12 cellular contexts compared by ENCODE assay signal in genomic region chr7:56098187-56099008, GRCh38. TPM values are rescaled to one million over a fixed set of nuclear protein-coding genes. Genes with fewer than 3 reads are reported as not detected.
DNase-seq lines count a peak whose midpoint lies in the region; ATAC-seq, FAIRE-seq and TF ChIP-seq lines count a peak whose summit lies in the region.
"Not testable (repeated sequence)": the region's sequence is repeated elsewhere in the genome, so short reads cannot be mapped to it uniquely, and the experiment has no call there.
"Had no signal": no experiment of that assay in that cellular context is flagged by ENCODE, and none has a peak within 500 bp of the region (broad histone marks: within the 10 kb centered on the region; RNA-seq: fewer than 3 reads in every experiment).

No MANE protein-coding gene starts in this region.

- not testable (repeated sequence) for BruUV-seq in GM12878 (replicated peaks; lab: Mats Ljungman, UMichigan)

- H3K36me3 Mint-ChIP-seq in activated T-cell treated with anti-CD3 and anti-CD28 coated beads, Interleukin-2, amount 50 U/mL, for 24 hours (ENCODE audit: low read depth) = peaks cover 62% of the 10 kb centered on the region
- H3K36me3 Mint-ChIP-seq in neural crest cell (ENCODE audit: low read depth) = not testable (repeated sequence)

- not testable (repeated sequence) for H3K4me1 Mint-ChIP-seq in activated T-cell treated with anti-CD3 and anti-CD28 coated beads, Interleukin-2, amount 50 U/mL, for 24 hours (ENCODE audit: low read depth); neural crest cell

- not testable (repeated sequence) for TF ChIP-seq EP300 in GM12878 (IDR thresholded peaks at IDR 0.05; ENCODE audit: borderline replicate concordance in 1 of 2, control insufficient read depth in 1 of 2, low read depth in 2 of 2, low read length in 2 of 2); sigmoid colon (IDR thresholded peaks at IDR 0.05)

- H3K27ac ChIP-seq in HEK293 (ENCODE audit: extremely low read depth, low read depth, low read length); GM12878 (ENCODE audit: control insufficient read depth, insufficient read depth); sigmoid colon: not testable (repeated sequence)
- peak overlapping the region; percentile 5 for H3K27ac ChIP-seq in fibroblast of lung (ENCODE audit: insufficient read depth, low read length)

- not testable (repeated sequence) for TF ChIP-seq RAD21 in GM12878 (IDR thresholded peaks at IDR 0.05; ENCODE audit: insufficient read depth, low read depth, low read length)

- not testable (repeated sequence) for TF ChIP-seq CTCF in HEK293 (tag by site-specific recombination; IDR thresholded peaks at IDR 0.05); GM12878 (IDR thresholded peaks at IDR 0.05 in 2 of 3, conservative IDR thresholded peaks at IDR 0.05 in 1 of 3; ENCODE audit: control insufficient read depth in 2 of 3, extremely low read depth in 1 of 3, insufficient read depth in 1 of 3, low read depth in 3 of 3, low read length in 3 of 3); fibroblast of lung (conservative IDR thresholded peaks at IDR 0.05 in 1 of 2, IDR thresholded peaks at IDR 0.05 in 1 of 2; ENCODE audit: low read depth in 1 of 2, low read length in 2 of 2); neural crest cell (conservative IDR thresholded peaks at IDR 0.05); sigmoid colon (IDR thresholded peaks at IDR 0.05)

- not testable (repeated sequence) for H3K9ac ChIP-seq in GM12878 (ENCODE audit: control insufficient read depth, insufficient read depth, low read length); fibroblast of lung (ENCODE audit: insufficient read depth, low read length)

- not testable (repeated sequence) for H3K79me2 ChIP-seq in GM12878 (ENCODE audit: control insufficient read depth, insufficient read depth, low read length); fibroblast of lung (ENCODE audit: control insufficient read depth, insufficient read depth, low read length)

- H2AFZ ChIP-seq in GM12878 (ENCODE audit: control insufficient read depth, low read depth, low read length); fibroblast of lung (ENCODE audit: low read length): not testable (repeated sequence)

- not testable (repeated sequence) for H4K20me1 ChIP-seq in GM12878 (ENCODE audit: control insufficient read depth, insufficient read depth); fibroblast of lung (ENCODE audit: control insufficient read depth, extremely low read depth, insufficient read depth, low read length)

- not testable (repeated sequence) for H3K4me3 ChIP-seq in HEK293 (ENCODE audit: low read depth, low read length); GM12878; fibroblast of lung (replicated peaks in 1 of 4; ENCODE audit: control extremely low read depth in 1 of 4, insufficient read depth in 1 of 4, low read depth in 3 of 4, low read length in 4 of 4); sigmoid colon

- not testable (repeated sequence) for DNase-seq in activated T-cell treated with anti-CD3 and anti-CD28 coated beads, Interleukin-2, amount 50 U/mL, for 24 hours; GM12878 (ENCODE audit: low read depth, low spot score); fibroblast of lung (ENCODE audit: low read depth in 2 of 2); neural crest cell (ENCODE audit: low read depth, low spot score)
- peak; percentile 25 for DNase-seq in sigmoid colon

- CTCF ChIA-PET in HEK293 (lab: Yijun Ruan, JAX); GM12878 (lab: Yijun Ruan, JAX): not testable (repeated sequence)

- ATAC-seq in GM12878 = not testable (repeated sequence)

- not testable (repeated sequence) for H3K4me2 ChIP-seq in GM12878 (ENCODE audit: control insufficient read depth, insufficient read depth)
- peak overlapping the region; percentile 5 for H3K4me2 ChIP-seq in fibroblast of lung (ENCODE audit: extremely low read depth, insufficient read depth, low read length)

- POLR2A ChIA-PET in HEK293 (lab: Yijun Ruan, JAX) = interaction anchor here (0.7 to 1.2 kb wide), 3 partner anchors 29 to 332 kb away, joined by 3 to 11 read pairs (median 4); partner anchors contain the start of genes CCT6A and PSPH
- POLR2A ChIA-PET in GM12878 (lab: Charles Lee) = not testable (repeated sequence)

- RAD21 ChIA-PET in GM12878 (lab: Charles Lee; ENCODE audit: unreplicated experiment) = not testable (repeated sequence)

- SMC1A ChIA-PET in GM12878 (lab: Charles Lee; ENCODE audit: uncharacterized antibody, unreplicated experiment) = interaction anchor here (0.8 kb wide), 1 partner anchor 25 kb away, joined by 4 read pairs; no protein-coding TSS in a partner anchor

- H3K36me3 ChIP-seq in HEK293 (ENCODE audit: control insufficient read depth in 2 of 2, insufficient read depth in 1 of 2, low read length in 2 of 2) = peaks cover 35 to 42% of the 10 kb centered on the region in 2 experiments
- peaks cover 3 to 20% of the 10 kb centered on the region in 2 experiments for H3K36me3 ChIP-seq in GM12878 (ENCODE audit: control insufficient read depth in 2 of 2, insufficient read depth in 2 of 2, low read length in 1 of 2)
- H3K36me3 ChIP-seq in fibroblast of lung (ENCODE audit: control insufficient read depth, insufficient read depth, low read length) = not testable (repeated sequence)
- H3K36me3 ChIP-seq in sigmoid colon = peaks cover 22 to 49% (median 36%) of the 10 kb centered on the region in 4 donors

- not testable (repeated sequence) for FAIRE-seq in GM12878 (lab: Jason Lieb, UNC)

- not testable (repeated sequence) for TF ChIP-seq POLR2A in GM12878 (IDR thresholded peaks at IDR 0.05; ENCODE audit: low read depth, low read length); sigmoid colon (IDR thresholded peaks at IDR 0.05)

- in situ Hi-C loops in GM12878 (cut with MboI) = not testable (repeated sequence)

- H3K4me3 Mint-ChIP-seq in activated T-cell treated with anti-CD3 and anti-CD28 coated beads, Interleukin-2, amount 50 U/mL, for 24 hours; neural crest cell: not testable (repeated sequence)

- H3K4me1 ChIP-seq in HEK293 (ENCODE audit: control insufficient read depth, insufficient read depth, low read length); GM12878 (ENCODE audit: control insufficient read depth, insufficient read depth, low read length); fibroblast of lung (ENCODE audit: control insufficient read depth, extremely low read depth, insufficient read depth, low read length): not testable (repeated sequence)
- H3K4me1 ChIP-seq in sigmoid colon = peaks cover 0 to 12% (median 3%) of the 10 kb centered on the region in 4 donors

- 99% methylated on average over 8 of the region's 8 CpGs for WGBS in GM12878 (ENCODE audit: insufficient coverage, insufficient replicate concordance, low lambda C conversion rate, missing lambda C conversion rate)
- WGBS in sigmoid colon, 2 donors = 95 to 98% methylated on average over 8 of the region's 8 CpGs

- H3K9me3 ChIP-seq in HEK293 (ENCODE audit: control insufficient read depth, insufficient read depth, low read depth, low read length); GM12878 (replicated peaks; ENCODE audit: control insufficient read depth, insufficient read depth, low read length); fibroblast of lung (ENCODE audit: control insufficient read depth, insufficient read depth, low read depth, low read length); sigmoid colon: not testable (repeated sequence)

- H3K27me3 Mint-ChIP-seq in activated T-cell treated with anti-CD3 and anti-CD28 coated beads, Interleukin-2, amount 50 U/mL, for 24 hours; neural crest cell (ENCODE audit: low read depth): not testable (repeated sequence)

- peak overlapping the region; percentile 18 for H3K27ac Mint-ChIP-seq in activated T-cell treated with anti-CD3 and anti-CD28 coated beads, Interleukin-2, amount 50 U/mL, for 24 hours
- peak overlapping the region; percentile 57 for H3K27ac Mint-ChIP-seq in neural crest cell (ENCODE audit: unreplicated experiment)

- H3K27me3 ChIP-seq in GM12878 (replicated peaks in 1 of 2; ENCODE audit: control insufficient read depth in 2 of 2, insufficient read depth in 2 of 2, low read length in 1 of 2); fibroblast of lung (ENCODE audit: control insufficient read depth, insufficient read depth, low read length); sigmoid colon: not testable (repeated sequence)

- intact Hi-C loops in GM12878 (cut with micrococcal nuclease; ENCODE audit: unreplicated experiment); sigmoid colon (cut with DNase I): not testable (repeated sequence)

- not testable (repeated sequence) for H3K9me3 Mint-ChIP-seq in activated T-cell treated with anti-CD3 and anti-CD28 coated beads, Interleukin-2, amount 50 U/mL, for 24 hours; neural crest cell

RNA-seq across cellular contexts. Expression of gene PHKG1, which starts 5.6 kb away (rescaled TPM):
- 2.1 TPM for polyA plus RNA-seq in PFSK-1 (2012; ENCODE audit: insufficient read length, low read depth)
- total RNA-seq in GM12878 (2013; cell fraction: nucleolus; rRNA removed) = 2.3 and 3.7 TPM in 2 replicates
- total RNA-seq in GM12878 (2014; rRNA removed) = 0.27 and 1.6 TPM in 2 replicates
- total RNA-seq in GM12878 (2014; rRNA removed; fragmentation: Illumina TruSeq; extraction: Trizol) = 0.45 and 1.1 TPM in 2 replicates
- total RNA-seq in GM12878 (2021) = 0.64 and 0.82 TPM in 2 replicates
- 2.1 TPM for polyA plus RNA-seq in GM12878 (2011; ENCODE audit: low read depth)
- 0.62 and 1.4 TPM in 2 replicates for polyA plus RNA-seq in GM12878 (2011; rRNA removed)
- polyA plus RNA-seq in GM12878 (2011; cell fraction: cytosol; rRNA removed) = 0.45 and 1.1 TPM in 2 replicates
- polyA plus RNA-seq in GM12878 (2011; cell fraction: nucleus; rRNA removed) = 4.9 and 6.0 TPM in 2 replicates
- 1.7 and 2.3 TPM in 2 replicates for polyA plus RNA-seq in GM12878 (2012)
- 0.11 and 0.43 TPM in 2 replicates for polyA plus RNA-seq in GM12878 (2014; fragmentation: Illumina TruSeq; extraction: Trizol)
- polyA plus RNA-seq in GM12878 (2014; fragmentation: Nextera tagmentation; extraction: Ambion mirVana) = under 1 TPM; 0.08 to 0.09 TPM
- 0.86 and 1.2 TPM in 2 replicates for polyA plus RNA-seq in GM12878 (2014; rRNA removed)
- under 1 TPM; 0.15 to 0.31 TPM for polyA plus RNA-seq in GM12878 (2016; fragmentation: Nextera tagmentation; extraction: Ambion mirVana)
- polyA minus RNA-seq in GM12878 (2011; rRNA and poly(A)+ RNA removed) = 0.67 and 1.5 TPM in 2 replicates
- polyA minus RNA-seq in GM12878 (2011; cell fraction: cytosol; rRNA and poly(A)+ RNA removed) = not detected in 2 replicates
- polyA minus RNA-seq in GM12878 (2011; cell fraction: nucleus; rRNA and poly(A)+ RNA removed) = 1.8 and 2.2 TPM in 2 replicates
- 0.77 and 1.3 TPM in 2 replicates for total RNA-seq in fibroblast of lung
- polyA plus RNA-seq in fibroblast of lung = 0.23 and 0.41 TPM in 2 replicates
- polyA plus RNA-seq in fibroblast of lung (2012) = 0.43 and 0.96 TPM in 2 replicates
- 1.0 TPM in 1 of 2 replicates, not detected in the other for polyA minus RNA-seq in fibroblast of lung (ENCODE audit: low replicate concordance)
- 1.1 and 1.7 TPM in 2 replicates for total RNA-seq in neural crest cell
- total RNA-seq in sigmoid colon = 10 to 100 TPM in 1 of 4 donors, 1 to 10 TPM in 3; 3.2 to 18.7 (median 5.6) TPM
- polyA plus RNA-seq in sigmoid colon = 1 to 10 TPM in 1 of 3 donors, under 1 TPM in 1, not detected in 1; 0.60 to 3.8 TPM
- total RNA-seq: G401, GM23338 had no signal
- polyA plus RNA-seq: GM23338, IgD-negative memory B cell had no signal

RNA-seq across cellular contexts. Expression of gene CHCHD2, which starts 7.9 kb away (rescaled TPM):
- polyA plus RNA-seq in PFSK-1 (2012; ENCODE audit: insufficient read length, low read depth) = 715 TPM
- total RNA-seq in GM12878 (2013; cell fraction: nucleolus; rRNA removed) = 52.5 and 59.8 TPM in 2 replicates
- total RNA-seq in GM12878 (2014; rRNA removed) = 731 and 805 TPM in 2 replicates
- 354 and 377 TPM in 2 replicates for total RNA-seq in GM12878 (2014; rRNA removed; fragmentation: Illumina TruSeq; extraction: Trizol)
- 662 and 669 TPM in 2 replicates for total RNA-seq in GM12878 (2021)
- 340 TPM for polyA plus RNA-seq in GM12878 (2011; ENCODE audit: low read depth)
- polyA plus RNA-seq in GM12878 (2011; rRNA removed) = 576 and 621 TPM in 2 replicates
- polyA plus RNA-seq in GM12878 (2011; cell fraction: cytosol; rRNA removed) = 558 and 721 TPM in 2 replicates
- polyA plus RNA-seq in GM12878 (2011; cell fraction: nucleus; rRNA removed) = 411 and 417 TPM in 2 replicates
- polyA plus RNA-seq in GM12878 (2012) = 502 and 538 TPM in 2 replicates
- 208 and 292 TPM in 2 replicates for polyA plus RNA-seq in GM12878 (2014; fragmentation: Illumina TruSeq; extraction: Trizol)
- 100 to 1,000 TPM in 1 of 2 experiments, 10 to 100 TPM in 1; 97.8 to 374 TPM for polyA plus RNA-seq in GM12878 (2014; fragmentation: Nextera tagmentation; extraction: Ambion mirVana)
- polyA plus RNA-seq in GM12878 (2014; rRNA removed) = 678 and 750 TPM in 2 replicates
- 1,000 to 10,000 TPM; 1,252 to 1,291 TPM for polyA plus RNA-seq in GM12878 (2016; fragmentation: Nextera tagmentation; extraction: Ambion mirVana)
- 113 and 214 TPM in 2 replicates for polyA minus RNA-seq in GM12878 (2011; rRNA and poly(A)+ RNA removed)
- 112 and 138 TPM in 2 replicates for polyA minus RNA-seq in GM12878 (2011; cell fraction: cytosol; rRNA and poly(A)+ RNA removed)
- 54.2 and 63.0 TPM in 2 replicates for polyA minus RNA-seq in GM12878 (2011; cell fraction: nucleus; rRNA and poly(A)+ RNA removed)
- 224 and 338 TPM in 2 replicates for total RNA-seq in fibroblast of lung
- polyA plus RNA-seq in fibroblast of lung = 232 and 313 TPM in 2 replicates
- polyA plus RNA-seq in fibroblast of lung (2012) = 394 and 548 TPM in 2 replicates
- 96.5 and 98.0 TPM in 2 replicates for polyA minus RNA-seq in fibroblast of lung (ENCODE audit: low replicate concordance)
- 318 and 330 TPM in 2 replicates for total RNA-seq in neural crest cell
- 100 to 1,000 TPM; 315 to 508 (median 451) TPM for total RNA-seq in sigmoid colon
- polyA plus RNA-seq in sigmoid colon = 100 to 1,000 TPM; 636 to 769 (median 665) TPM
- total RNA-seq: GM23338 had no signal

RNA-seq across cellular contexts. Expression of gene NUPR2, which starts 17.8 kb away (rescaled TPM):
- not detected for polyA plus RNA-seq in PFSK-1 (2012; ENCODE audit: insufficient read length, low read depth)
- total RNA-seq in GM12878 (2013; cell fraction: nucleolus; rRNA removed) = not detected in 2 replicates
- total RNA-seq in GM12878 (2014; rRNA removed) (not detected in 2 replicates), GM12878 (2014; rRNA removed; fragmentation: Illumina TruSeq; extraction: Trizol) (not detected in 2 replicates), GM12878 (2021) (not detected in 2 replicates), fibroblast of lung (not detected in 2 replicates), neural crest cell (not detected in 2 replicates), sigmoid colon (not detected)
- polyA plus RNA-seq in GM12878 (2011; ENCODE audit: low read depth) = not detected
- polyA plus RNA-seq in GM12878 (2011; rRNA removed) (not detected in 2 replicates), GM12878 (2014; fragmentation: Illumina TruSeq; extraction: Trizol) (not detected in 2 replicates), GM12878 (2014; fragmentation: Nextera tagmentation; extraction: Ambion mirVana) (not detected), GM12878 (2014; rRNA removed) (not detected in 2 replicates), GM12878 (2016; fragmentation: Nextera tagmentation; extraction: Ambion mirVana) (not detected), fibroblast of lung (not detected in 2 replicates), sigmoid colon (1 to 10 TPM; 1.8 to 6.0 (median 2.9) TPM)
- not detected in 2 replicates for polyA plus RNA-seq in GM12878 (2011; cell fraction: cytosol; rRNA removed)
- not detected in 2 replicates for polyA plus RNA-seq in GM12878 (2011; cell fraction: nucleus; rRNA removed)
- polyA plus RNA-seq in GM12878 (2012) = not detected in 2 replicates
- polyA minus RNA-seq in GM12878 (2011; rRNA and poly(A)+ RNA removed) = not detected in 2 replicates
- polyA minus RNA-seq in GM12878 (2011; cell fraction: cytosol; rRNA and poly(A)+ RNA removed) = not detected in 2 replicates
- not detected in 2 replicates for polyA minus RNA-seq in GM12878 (2011; cell fraction: nucleus; rRNA and poly(A)+ RNA removed)
- not detected in 2 replicates for polyA plus RNA-seq in fibroblast of lung (2012)
- polyA minus RNA-seq in fibroblast of lung (ENCODE audit: low replicate concordance) = not detected in 2 replicates
- total RNA-seq: CD4-positive, CD25-positive, alpha-beta regulatory T cell; CD8-positive, alpha-beta memory T cell; G401; GM23338 had no signal
- polyA plus RNA-seq: CD8-positive, alpha-beta memory T cell; GM23338; IgD-negative memory B cell had no signal

RNA-seq across cellular contexts. Expression of gene SUMF2, which starts 34.3 kb away (rescaled TPM):
- 130 TPM for polyA plus RNA-seq in PFSK-1 (2012; ENCODE audit: insufficient read length, low read depth)
- total RNA-seq in GM12878 (2013; cell fraction: nucleolus; rRNA removed) = 149 and 163 TPM in 2 replicates
- total RNA-seq in GM12878 (2014; rRNA removed) = 84.6 and 96.1 TPM in 2 replicates
- 70.8 and 72.4 TPM in 2 replicates for total RNA-seq in GM12878 (2014; rRNA removed; fragmentation: Illumina TruSeq; extraction: Trizol)
- total RNA-seq in GM12878 (2021) = 102 and 103 TPM in 2 replicates
- polyA plus RNA-seq in GM12878 (2011; ENCODE audit: low read depth) = 42.2 TPM
- polyA plus RNA-seq in GM12878 (2011; rRNA removed) = 57.6 and 70.5 TPM in 2 replicates
- polyA plus RNA-seq in GM12878 (2011; cell fraction: cytosol; rRNA removed) = 81.9 and 86.5 TPM in 2 replicates
- polyA plus RNA-seq in GM12878 (2011; cell fraction: nucleus; rRNA removed) = 170 and 178 TPM in 2 replicates
- polyA plus RNA-seq in GM12878 (2012) = 77.6 and 84.4 TPM in 2 replicates
- polyA plus RNA-seq in GM12878 (2014; fragmentation: Illumina TruSeq; extraction: Trizol) = 87.4 and 106 TPM in 2 replicates
- polyA plus RNA-seq in GM12878 (2014; fragmentation: Nextera tagmentation; extraction: Ambion mirVana) = 10 to 100 TPM; 39.9 to 62.4 TPM
- polyA plus RNA-seq in GM12878 (2014; rRNA removed) = 85.7 and 93.0 TPM in 2 replicates
- 10 to 100 TPM; 67.7 to 72.6 TPM for polyA plus RNA-seq in GM12878 (2016; fragmentation: Nextera tagmentation; extraction: Ambion mirVana)
- polyA minus RNA-seq in GM12878 (2011; rRNA and poly(A)+ RNA removed) = 53.3 and 94.2 TPM in 2 replicates
- polyA minus RNA-seq in GM12878 (2011; cell fraction: cytosol; rRNA and poly(A)+ RNA removed) = 31.7 and 32.2 TPM in 2 replicates
- polyA minus RNA-seq in GM12878 (2011; cell fraction: nucleus; rRNA and poly(A)+ RNA removed) = 41.7 and 51.2 TPM in 2 replicates
- total RNA-seq in fibroblast of lung = 199 and 229 TPM in 2 replicates
- 118 and 163 TPM in 2 replicates for polyA plus RNA-seq in fibroblast of lung
- polyA plus RNA-seq in fibroblast of lung (2012) = 127 and 170 TPM in 2 replicates
- polyA minus RNA-seq in fibroblast of lung (ENCODE audit: low replicate concordance) = 85.4 and 115 TPM in 2 replicates
- total RNA-seq in neural crest cell = 82.1 and 85.9 TPM in 2 replicates
- total RNA-seq in sigmoid colon = 100 to 1,000 TPM in 2 of 4 donors, 10 to 100 TPM in 2; 87.5 to 107 (median 96.3) TPM
- 10 to 100 TPM; 24.6 to 93.4 (median 38.8) TPM for polyA plus RNA-seq in sigmoid colon

RNA-seq across cellular contexts. Expression of gene CCT6A, which starts 46.8 kb away (rescaled TPM):
- polyA plus RNA-seq in PFSK-1 (2012; ENCODE audit: insufficient read length, low read depth) = 208 TPM
- 96.4 and 103 TPM in 2 replicates for total RNA-seq in GM12878 (2013; cell fraction: nucleolus; rRNA removed)
- total RNA-seq in GM12878 (2014; rRNA removed) (263 and 264 TPM in 2 replicates), GM12878 (2014; rRNA removed; fragmentation: Illumina TruSeq; extraction: Trizol) (324 and 357 TPM in 2 replicates), GM12878 (2021) (202 and 206 TPM in 2 replicates), fibroblast of lung (158 and 168 TPM in 2 replicates), neural crest cell (221 and 229 TPM in 2 replicates), sigmoid colon (10 to 100 TPM; 67.0 to 93.1 (median 88.5) TPM)
- polyA plus RNA-seq in GM12878 (2011; ENCODE audit: low read depth) = 162 TPM
- polyA plus RNA-seq in GM12878 (2011; rRNA removed) (346 and 392 TPM in 2 replicates), GM12878 (2014; fragmentation: Illumina TruSeq; extraction: Trizol) (272 and 346 TPM in 2 replicates), GM12878 (2014; fragmentation: Nextera tagmentation; extraction: Ambion mirVana) (100 to 1,000 TPM; 191 to 319 TPM), GM12878 (2014; rRNA removed) (247 and 252 TPM in 2 replicates), GM12878 (2016; fragmentation: Nextera tagmentation; extraction: Ambion mirVana) (100 to 1,000 TPM; 455 to 480 TPM), fibroblast of lung (172 and 266 TPM in 2 replicates), sigmoid colon (100 to 1,000 TPM in 1 of 3 donors, 10 to 100 TPM in 2; 52.9 to 114 (median 72.4) TPM)
- polyA plus RNA-seq in GM12878 (2011; cell fraction: cytosol; rRNA removed) = 129 and 184 TPM in 2 replicates
- 131 and 175 TPM in 2 replicates for polyA plus RNA-seq in GM12878 (2011; cell fraction: nucleus; rRNA removed)
- 121 and 132 TPM in 2 replicates for polyA plus RNA-seq in GM12878 (2012)
- 170 and 321 TPM in 2 replicates for polyA minus RNA-seq in GM12878 (2011; rRNA and poly(A)+ RNA removed)
- 57.2 and 72.0 TPM in 2 replicates for polyA minus RNA-seq in GM12878 (2011; cell fraction: cytosol; rRNA and poly(A)+ RNA removed)
- polyA minus RNA-seq in GM12878 (2011; cell fraction: nucleus; rRNA and poly(A)+ RNA removed) = 42.2 and 64.6 TPM in 2 replicates
- polyA plus RNA-seq in fibroblast of lung (2012) = 113 and 185 TPM in 2 replicates
- polyA minus RNA-seq in fibroblast of lung (ENCODE audit: low replicate concordance) = 13.5 and 46.1 TPM in 2 replicates
